In genomic region chr6:53043626-53044025, GRCh38 we compare ENCODE assay signal across 11 cellular contexts. TPM values are rescaled to one million over a fixed set of nuclear protein-coding genes. Genes with fewer than 3 reads are reported as not detected.
DNase-seq lines count a peak whose midpoint lies in the region; ATAC-seq, FAIRE-seq and TF ChIP-seq lines count a peak whose summit lies in the region.
"Had no signal": no experiment of that assay in that cellular context is flagged by ENCODE, and none has a peak within 500 bp of the region (broad histone marks: within the 10 kb centered on the region; RNA-seq: fewer than 3 reads in every experiment).

No MANE protein-coding gene starts in this region.

- no peak for TF ChIP-seq EP300 in ovary (IDR thresholded peaks at IDR 0.05)

- H3K4me3 ChIP-seq in fibroblast of the aortic adventitia (ENCODE audit: low read depth, low read length) (no peak overlapping the region), psoas muscle (no peak overlapping the region), ovary (no peak overlapping the region)

- peak; percentile 66 for FAIRE-seq in G401.6 (lab: Jason Lieb, UNC)
- FAIRE-seq in RCC 7860 (lab: Jason Lieb, UNC), result peak; percentile 33
- FAIRE-seq: GM18507 had no signal

- DNase-seq in RCC 7860 (ENCODE audit: low spot score) (peak; percentile 35), fibroblast of the aortic adventitia (ENCODE audit: low read depth) (peak; percentile 55), psoas muscle (no peak), ovary (no peak), NCI-H1694 treated with DMSO at 0.1 percent for 48 hours (lab: John Stamatoyannopoulos, UW) (no peak), hippocampal formation (lab: John Stamatoyannopoulos, UW) (no peak), COLO668 (lab: John Stamatoyannopoulos, UW; ENCODE audit: unreplicated experiment) (no peak)
- DNase-seq: left colon, NCI-H146 had no signal

- intact Hi-C loops in psoas muscle (cut with DNase I) (loop anchor here in 1 of 2 donors (5.0 kb wide), 1 partner anchor 46 kb away; the partner anchor contains the start of gene GSTA4), ovary (cut with DNase I) (no loop called here)

- H3K27me3 ChIP-seq in psoas muscle (ENCODE audit: insufficient read depth in 3 of 3, low read length in 2 of 3), result no peaks in the 10 kb centered on the region
- no peaks in the 10 kb centered on the region for H3K27me3 ChIP-seq in ovary

- H3K36me3 ChIP-seq in psoas muscle (ENCODE audit: insufficient read depth in 1 of 2, low read depth in 1 of 2), result peaks cover 6 to 28% of the 10 kb centered on the region in 2 donors
- no peaks in the 10 kb centered on the region for H3K36me3 ChIP-seq in ovary

- no peak for TF ChIP-seq CTCF in fibroblast of the aortic adventitia (IDR thresholded peaks at IDR 0.05; ENCODE audit: insufficient read depth, low read length)
- no peak for TF ChIP-seq CTCF in psoas muscle (IDR thresholded peaks at IDR 0.05)
- no peak for TF ChIP-seq CTCF in ovary (IDR thresholded peaks at IDR 0.05)

- no peaks in the 10 kb centered on the region for H3K9me3 ChIP-seq in psoas muscle
- no peaks in the 10 kb centered on the region for H3K9me3 ChIP-seq in ovary

- peak; percentile 27 to 58 (median 41) for ATAC-seq in psoas muscle
- ATAC-seq: left colon had no signal

- peaks cover 29% of the 10 kb centered on the region for H3K4me1 ChIP-seq in psoas muscle
- peaks cover 4% of the 10 kb centered on the region for H3K4me1 ChIP-seq in ovary (ENCODE audit: insufficient read depth)

- H3K27ac ChIP-seq in psoas muscle, result peak overlapping the region; percentile 42
- H3K27ac ChIP-seq in ovary, result no peak overlapping the region

- TF ChIP-seq POLR2A in ovary (IDR thresholded peaks at IDR 0.05), result no peak

RNA-seq across cellular contexts. Expression of gene CILK1, which starts 18.0 kb away (rescaled TPM):
- 9.5 and 22.1 TPM in 2 replicates for total RNA-seq in fibroblast of the aortic adventitia (ENCODE audit: low replicate concordance)
- 1 to 10 TPM; 3.0 to 4.3 (median 3.6) TPM for total RNA-seq in psoas muscle
- 1 to 10 TPM in 2 of 3 donors, under 1 TPM in 1; 0.49 to 5.5 (median 2.1) TPM for polyA plus RNA-seq in psoas muscle
- total RNA-seq in ovary, result 10 to 100 TPM in 4 of 7 donors, 1 to 10 TPM in 3; 7.6 to 13.8 (median 10.1) TPM
- 10 to 100 TPM in 1 of 2 donors, 1 to 10 TPM in 1; 8.3 to 15.3 TPM for polyA plus RNA-seq in ovary

RNA-seq across cellular contexts. Expression of gene FBXO9, which starts 21.6 kb away (rescaled TPM):
- 45.1 and 109 TPM in 2 replicates for total RNA-seq in fibroblast of the aortic adventitia (ENCODE audit: low replicate concordance)
- total RNA-seq in psoas muscle, result 10 to 100 TPM; 34.6 to 74.2 (median 46.0) TPM
- 10 to 100 TPM; 23.2 to 49.8 (median 29.8) TPM for polyA plus RNA-seq in psoas muscle
- 10 to 100 TPM; 39.5 to 86.3 (median 75.3) TPM for total RNA-seq in ovary
- polyA plus RNA-seq in ovary, result 10 to 100 TPM; 31.6 to 71.6 TPM

RNA-seq across cellular contexts. Expression of gene GSTA4, which starts 48.5 kb away (rescaled TPM):
- total RNA-seq in fibroblast of the aortic adventitia (ENCODE audit: low replicate concordance), result 46.3 and 89.6 TPM in 2 replicates
- total RNA-seq in psoas muscle, result 10 to 100 TPM; 11.2 to 16.9 (median 13.4) TPM
- polyA plus RNA-seq in psoas muscle, result 10 to 100 TPM in 2 of 3 donors, 1 to 10 TPM in 1; 4.8 to 20.1 (median 10.2) TPM
- total RNA-seq in ovary, result 10 to 100 TPM; 23.0 to 36.7 (median 29.8) TPM
- 100 to 1,000 TPM in 1 of 2 donors, 10 to 100 TPM in 1; 45.6 to 309 TPM for polyA plus RNA-seq in ovary

Comparison
In these comparisons a context has a peak if more than half of its experiments do, and no peak if none do; other contexts are left out.
1. DNase-seq: peak in RCC 7860 (single experiment) and fibroblast of the aortic adventitia (single experiment); none in psoas muscle (0 of 2), ovary (0 of 5), NCI-H1694 treated with DMSO at 0.1 percent for 48 hours (single experiment), hippocampal formation (0 of 2) and COLO668 (single experiment).